ENCODE assay signal across 10 cellular contexts in genomic region chr22:29308148-29308790, GRCh38. TPM values are rescaled to one million over a fixed set of nuclear protein-coding genes. Genes with fewer than 3 reads are reported as not detected.
A peak's percentile ranks its signal among the peaks of the same experiment; 100 is the strongest.
DNase-seq lines count a peak whose midpoint lies in the region; ATAC-seq, FAIRE-seq and TF ChIP-seq lines count a peak whose summit lies in the region.
"Had no signal": no experiment of that assay in that cellular context is flagged by ENCODE, and none has a peak within 500 bp of the region (broad histone marks: within the 10 kb centered on the region; RNA-seq: fewer than 3 reads in every experiment).

No MANE protein-coding gene starts in this region.

- no peaks in the 10 kb centered on the region for H3K36me3 Mint-ChIP-seq in T-helper 2 cell treated with Interferon-gamma antibody and Interleukin-4, amounts not matched to agents 5 μg/mL and 100 μg/mL, for 36 hours (ENCODE audit: low read depth)
- peaks cover 6% of the 10 kb centered on the region for H3K36me3 Mint-ChIP-seq in astrocyte (ENCODE audit: low read depth, unreplicated experiment)

- peaks cover 8% of the 10 kb centered on the region for H3K4me1 Mint-ChIP-seq in T-helper 2 cell treated with Interferon-gamma antibody and Interleukin-4, amounts not matched to agents 5 μg/mL and 100 μg/mL, for 36 hours (ENCODE audit: low read depth)
- peaks cover 4% of the 10 kb centered on the region for H3K4me1 Mint-ChIP-seq in astrocyte (ENCODE audit: low read depth, unreplicated experiment)

- H3K4me1 ChIP-seq in astrocyte (ENCODE audit: insufficient read depth, low read length) = peaks cover 52% of the 10 kb centered on the region

- no peaks in the 10 kb centered on the region for H3K9me3 Mint-ChIP-seq in T-helper 2 cell treated with Interferon-gamma antibody and Interleukin-4, amounts not matched to agents 5 μg/mL and 100 μg/mL, for 36 hours
- no peaks in the 10 kb centered on the region for H3K9me3 Mint-ChIP-seq in astrocyte (ENCODE audit: unreplicated experiment)

- in situ Hi-C loops in ACHN (cut with HindIII; ENCODE audit: low pct_ligation_motif_present, low pct_unique_long_range_greater_than_20kb, low sequenced_read_pairs) = no loop called here

- no peak overlapping the region for H3K27ac Mint-ChIP-seq in T-helper 2 cell treated with Interferon-gamma antibody and Interleukin-4, amounts not matched to agents 5 μg/mL and 100 μg/mL, for 36 hours
- no peak overlapping the region for H3K27ac Mint-ChIP-seq in astrocyte (ENCODE audit: unreplicated experiment)

- peak overlapping the region; percentile 26 for H3K4me3 ChIP-seq in astrocyte (ENCODE audit: insufficient read depth, low read depth, low read length)

- peaks cover 20% of the 10 kb centered on the region for H3K27me3 Mint-ChIP-seq in T-helper 2 cell treated with Interferon-gamma antibody and Interleukin-4, amounts not matched to agents 5 μg/mL and 100 μg/mL, for 36 hours (ENCODE audit: low read depth)
- H3K27me3 Mint-ChIP-seq in astrocyte (ENCODE audit: low read depth, unreplicated experiment) = peaks cover 2% of the 10 kb centered on the region

- H3K4me3 Mint-ChIP-seq in T-helper 2 cell treated with Interferon-gamma antibody and Interleukin-4, amounts not matched to agents 5 μg/mL and 100 μg/mL, for 36 hours = peak overlapping the region; percentile 42
- peak overlapping the region; percentile 70 for H3K4me3 Mint-ChIP-seq in astrocyte (ENCODE audit: unreplicated experiment)

- no peaks in the 10 kb centered on the region for H3K36me3 ChIP-seq in astrocyte (ENCODE audit: insufficient read depth, low read length)

- no peak overlapping the region for H2AFZ ChIP-seq in astrocyte (ENCODE audit: low read depth, low read length)

- H3K9me3 ChIP-seq in astrocyte (ENCODE audit: insufficient read depth, low read depth, low read length) = no peaks in the 10 kb centered on the region

- ATAC-seq in GM21381 (IDR thresholded peaks at IDR 0.05; ENCODE audit: unreplicated experiment) = no peak

- no peak for FAIRE-seq in astrocyte (lab: Jason Lieb, UNC)

- peak overlapping the region; percentile 84 for H3K9ac ChIP-seq in astrocyte (ENCODE audit: low read length)

- TF ChIP-seq CTCF in astrocyte (IDR thresholded peaks at IDR 0.05; ENCODE audit: insufficient read depth, low read depth, low read length) = no peak

- H3K27ac ChIP-seq in astrocyte (ENCODE audit: low read depth, low read length) = peak overlapping the region; percentile 78
- H3K27ac ChIP-seq in temporal lobe (ENCODE audit: low read depth, low read length) = peak overlapping the region; percentile 87

- H3K4me2 ChIP-seq in astrocyte (ENCODE audit: low read length) = peak overlapping the region; percentile 92

- no peak for DNase-seq in T-helper 2 cell treated with Interferon-gamma antibody and Interleukin-4, amounts not matched to agents 5 μg/mL and 100 μg/mL, for 36 hours (ENCODE audit: low spot score)
- DNase-seq in T-helper 2 cell = no peak
- DNase-seq in astrocyte (ENCODE audit: low read depth) = no peak
- peak; percentile 38 for DNase-seq in islet precursor cell
- no peak for DNase-seq in ACHN
- no peak for DNase-seq in NCI-H524 treated with DMSO at 0.1 percent for 48 hours (lab: John Stamatoyannopoulos, UW)
- DNase-seq: AML-193, NCI-H1417 treated with DMSO at 0.1 percent for 48 hours had no signal

- H4K20me1 ChIP-seq in astrocyte (ENCODE audit: insufficient read depth, low read length) = peaks cover 26% of the 10 kb centered on the region

- peaks cover 5% of the 10 kb centered on the region for H3K27me3 ChIP-seq in astrocyte (ENCODE audit: insufficient read depth, low read length)

- peaks cover 34% of the 10 kb centered on the region for H3K79me2 ChIP-seq in astrocyte (ENCODE audit: insufficient read depth, low read length)

RNA-seq across cellular contexts. Expression of gene GAS2L1, which starts 1.8 kb away (rescaled TPM):
- 24.3 and 26.0 TPM in 2 replicates for total RNA-seq in astrocyte
- total RNA-seq in temporal lobe = 3.7 TPM

RNA-seq across cellular contexts. Expression of gene RASL10A, which starts 7.2 kb away (rescaled TPM):
- total RNA-seq in astrocyte (0.19 and 1.5 TPM in 2 replicates), temporal lobe (4.9 TPM)

RNA-seq across cellular contexts. Expression of gene EWSR1, which starts 40.2 kb away (rescaled TPM):
- total RNA-seq in astrocyte (173 and 199 TPM in 2 replicates), temporal lobe (122 TPM)

RNA-seq across cellular contexts. Expression of gene RHBDD3, which starts 40.5 kb away (rescaled TPM):
- total RNA-seq in astrocyte (35.6 and 39.2 TPM in 2 replicates), temporal lobe (16.2 TPM)
